ENCODE assay signal across 9 cellular contexts in the genomic region with DNA sequence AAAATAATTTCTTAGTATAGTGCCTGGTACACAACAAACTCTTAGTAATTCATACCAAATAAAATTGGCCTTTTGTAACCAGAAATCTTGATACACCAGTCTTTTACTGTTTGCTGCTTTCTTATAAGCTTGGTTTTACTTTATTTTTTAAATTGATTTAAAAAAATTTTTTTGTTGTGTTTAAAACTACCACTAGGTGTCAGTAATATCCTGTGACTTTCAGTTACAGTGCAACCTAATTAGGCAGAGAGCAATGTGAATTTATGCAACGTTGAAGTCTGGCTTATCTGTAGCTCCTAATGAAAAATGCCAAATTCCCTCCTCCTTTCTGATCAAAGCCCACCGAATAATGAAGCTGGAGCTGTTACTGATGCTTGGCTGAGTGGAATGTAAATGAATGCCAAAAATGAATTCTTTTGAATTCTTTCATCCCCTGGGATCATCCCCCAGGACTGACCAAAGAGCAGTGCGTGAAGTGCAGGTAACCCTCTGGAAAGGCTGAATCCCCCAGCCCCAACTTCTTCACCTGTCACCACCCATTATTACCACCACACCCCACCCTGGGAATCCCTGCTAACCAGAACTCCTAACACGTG. TPM values are rescaled to one million over a fixed set of nuclear protein-coding genes. Genes with fewer than 3 reads are reported as not detected.
DNase-seq lines count a peak whose midpoint lies in the region; ATAC-seq, FAIRE-seq and TF ChIP-seq lines count a peak whose summit lies in the region.
"Had no signal": no experiment of that assay in that cellular context is flagged by ENCODE, and none has a peak within 500 bp of the region (broad histone marks: within the 10 kb centered on the region; RNA-seq: fewer than 3 reads in every experiment).

No MANE protein-coding gene starts in this region.

- WGBS in K562 (ENCODE audit: insufficient coverage, low coverage, missing lambda C conversion rate): 51% methylated on average over 4 of the region's 4 CpGs
- 52% methylated on average over 4 of the region's 4 CpGs for WGBS in HepG2 (ENCODE audit: low lambda C conversion rate)

- no peak overlapping the region for H3K4me3 Mint-ChIP-seq in natural killer cell
- H3K4me3 Mint-ChIP-seq in natural killer cell treated with Interleukin-12 subunit alpha and Interleukin-12 subunit beta and Interleukin-15 and Interleukin-18, amount 100 ng/mL, for 72 hours: no peak overlapping the region
- no peak overlapping the region for H3K4me3 Mint-ChIP-seq in activated T-cell treated with anti-CD3 and anti-CD28 coated beads, Interleukin-2, amount 50 U/mL, for 24 hours
- H3K4me3 Mint-ChIP-seq: stimulated activated naive CD8-positive, alpha-beta T cell treated with anti-CD3 and anti-CD28 coated beads, Interleukin-15, Interleukin-2, amounts not matched to agents 100 ng/mL and 50 ng/mL, for 24 hours had no signal

- ATAC-seq in natural killer cell (no peak), K562 (no peak), HepG2 (no peak), GM18870 (IDR thresholded peaks at IDR 0.05; ENCODE audit: unreplicated experiment) (no peak)
- ATAC-seq in natural killer cell treated with Interleukin-12 subunit alpha and Interleukin-12 subunit beta and Interleukin-15 and Interleukin-18, amount 100 ng/mL, for 72 hours: no peak

- H4K20me1 ChIP-seq in K562 (replicated peaks; ENCODE audit: control insufficient read depth, insufficient read depth, low read length) (no peaks in the 10 kb centered on the region), HepG2 (ENCODE audit: insufficient read depth, low read length) (0 out of 2 replicates have a peak, but pooled peaks cover 4% of the 10 kb centered on the region)

- no peak overlapping the region for H3K9ac ChIP-seq in K562 (ENCODE audit: insufficient read depth in 1 of 2, low read depth in 2 of 2, low read length in 2 of 2)
- H3K9ac ChIP-seq in HepG2 (ENCODE audit: insufficient read depth, low read depth, low read length): no peak overlapping the region

- in situ Hi-C loops in K562 (cut with MboI) (loop anchor here (5.0 to 10.0 kb wide), 2 partner anchors 364 to 601 kb away; no protein-coding TSS in a partner anchor), HepG2 (cut with HindIII; ENCODE audit: extremely low pct_ligation_motif_present, low pct_unique_long_range_greater_than_20kb) (loop anchor here (5.0 to 10.0 kb wide), 3 partner anchors 291 to 364 kb away; no protein-coding TSS in a partner anchor)

- POLR2A ChIA-PET in K562 (lab: Yijun Ruan, JAX) (interaction anchor here (0.6 to 1.0 kb wide), 3 partner anchors 11 to 362 kb away, joined by 3 to 9 read pairs (median 7); no protein-coding TSS in a partner anchor), HepG2 (lab: Yijun Ruan, JAX) (interaction anchor here (1.2 kb wide), 1 partner anchor 362 kb away, joined by 8 read pairs; no protein-coding TSS in a partner anchor)

- H3K27me3 Mint-ChIP-seq in natural killer cell (ENCODE audit: low read depth in 2 of 2): no peaks in the 10 kb centered on the region
- H3K27me3 Mint-ChIP-seq in natural killer cell treated with Interleukin-12 subunit alpha and Interleukin-12 subunit beta and Interleukin-15 and Interleukin-18, amount 100 ng/mL, for 72 hours: no peaks in the 10 kb centered on the region
- H3K27me3 Mint-ChIP-seq in activated T-cell treated with anti-CD3 and anti-CD28 coated beads, Interleukin-2, amount 50 U/mL, for 24 hours: no peaks in the 10 kb centered on the region
- H3K27me3 Mint-ChIP-seq: stimulated activated naive CD8-positive, alpha-beta T cell treated with anti-CD3 and anti-CD28 coated beads, Interleukin-15, Interleukin-2, amounts not matched to agents 100 ng/mL and 50 ng/mL, for 24 hours had no signal

- H3K4me3 ChIP-seq in K562 (no peak overlapping the region), HepG2 (replicated peaks in 1 of 3; ENCODE audit: insufficient read depth in 1 of 3, low read depth in 2 of 3, low read length in 3 of 3) (no peak overlapping the region)

- no peak for TF ChIP-seq POLR2A in K562 (conservative IDR thresholded peaks at IDR 0.05)
- no peak for TF ChIP-seq POLR2A in HepG2 (IDR thresholded peaks at IDR 0.05; ENCODE audit: insufficient read depth in 1 of 2, low read depth in 2 of 2, low read length in 2 of 2)

- peaks cover 24 to 27% of the 10 kb centered on the region in 2 donors for H3K4me1 Mint-ChIP-seq in natural killer cell
- peaks cover 21 to 24% of the 10 kb centered on the region in 2 donors for H3K4me1 Mint-ChIP-seq in natural killer cell treated with Interleukin-12 subunit alpha and Interleukin-12 subunit beta and Interleukin-15 and Interleukin-18, amount 100 ng/mL, for 72 hours (ENCODE audit: low read depth in 2 of 2)
- H3K4me1 Mint-ChIP-seq in activated T-cell treated with anti-CD3 and anti-CD28 coated beads, Interleukin-2, amount 50 U/mL, for 24 hours (ENCODE audit: low read depth): peaks cover 33% of the 10 kb centered on the region

- H3K9me1 ChIP-seq in K562 (ENCODE audit: control insufficient read depth, insufficient read depth, low read length): no peaks in the 10 kb centered on the region

- H2AFZ ChIP-seq in K562 (ENCODE audit: low read depth, low read length) (no peak overlapping the region), HepG2 (ENCODE audit: low read length) (no peak overlapping the region)

- TF ChIP-seq RAD21 in K562 (CRISPR knock-in tag; conservative IDR thresholded peaks at IDR 0.05 in 1 of 2, IDR thresholded peaks at IDR 0.05 in 1 of 2) (peak; percentile 86), HepG2 (CRISPR knock-in tag; IDR thresholded peaks at IDR 0.05) (peak; percentile 72)

- peak; percentile 77 for TF ChIP-seq CTCF in natural killer cell (IDR thresholded peaks at IDR 0.05)
- TF ChIP-seq CTCF in K562 (IDR thresholded peaks at IDR 0.05 in 2 of 3, conservative IDR thresholded peaks at IDR 0.05 in 1 of 3; ENCODE audit: insufficient read depth in 2 of 3, low read depth in 1 of 3, low read length in 3 of 3): peak; percentile 29 to 81 (median 43); a peak in 4 of 6 replicates
- peak; percentile 75 for TF ChIP-seq CTCF in HepG2 (CRISPR knock-in tag; IDR thresholded peaks at IDR 0.05)

- CTCF ChIA-PET in K562 (lab: Yijun Ruan, JAX; ENCODE audit: low intra/inter-chr PET ratio) (interaction anchor here (0.6 to 1.7 kb wide), 6 partner anchors 268 to 605 kb away, joined by 3 to 7 read pairs (median 4); no protein-coding TSS in a partner anchor), HepG2 (lab: Yijun Ruan, JAX; ENCODE audit: low intra/inter-chr PET ratio, low total read pairs) (interaction anchor here (0.5 to 2.2 kb wide), 6 partner anchors 58 to 366 kb away, joined by 3 to 8 read pairs (median 4); no protein-coding TSS in a partner anchor)

- H3K27me3 ChIP-seq in K562 (ENCODE audit: control insufficient read depth in 2 of 2, insufficient read depth in 2 of 2, low read length in 2 of 2): no peaks in the 10 kb centered on the region
- no peaks in the 10 kb centered on the region; a peak in 1 of 5 replicates for H3K27me3 ChIP-seq in HepG2 (ENCODE audit: control insufficient read depth in 1 of 2, insufficient read depth in 2 of 2, low read length in 2 of 2)

- H3K4me2 ChIP-seq in K562 (ENCODE audit: insufficient read depth, low read length): no peak overlapping the region
- no peak overlapping the region for H3K4me2 ChIP-seq in HepG2 (ENCODE audit: low read depth, low read length)

- no peaks in the 10 kb centered on the region for H3K9me3 Mint-ChIP-seq in natural killer cell
- no peaks in the 10 kb centered on the region for H3K9me3 Mint-ChIP-seq in natural killer cell treated with Interleukin-12 subunit alpha and Interleukin-12 subunit beta and Interleukin-15 and Interleukin-18, amount 100 ng/mL, for 72 hours
- no peaks in the 10 kb centered on the region for H3K9me3 Mint-ChIP-seq in activated T-cell treated with anti-CD3 and anti-CD28 coated beads, Interleukin-2, amount 50 U/mL, for 24 hours
- H3K9me3 Mint-ChIP-seq: stimulated activated naive CD8-positive, alpha-beta T cell treated with anti-CD3 and anti-CD28 coated beads, Interleukin-15, Interleukin-2, amounts not matched to agents 100 ng/mL and 50 ng/mL, for 24 hours had no signal

- no TSS peak for BruUV-seq in K562 (replicated peaks; lab: Mats Ljungman, UMichigan)
- no TSS peak for BruUV-seq in HepG2 (replicated peaks; lab: Mats Ljungman, UMichigan)

- H3K4me1 ChIP-seq in K562 (replicated peaks in 1 of 2; ENCODE audit: control insufficient read depth in 2 of 2, insufficient read depth in 2 of 2, low read length in 2 of 2): peaks cover 0 to 8% of the 10 kb centered on the region in 2 experiments; a peak in 3 of 5 replicates
- peaks cover 19% of the 10 kb centered on the region for H3K4me1 ChIP-seq in HepG2 (ENCODE audit: insufficient read depth, low read length)

- intact Hi-C loops in natural killer cell (cut with micrococcal nuclease): loop anchor here (1.0 to 5.0 kb wide), 3 partner anchors 324 to 708 kb away; a partner anchor contains a TSS
- intact Hi-C loops in K562 (cut with micrococcal nuclease): loop anchor here (2.0 to 10.0 kb wide), 4 partner anchors 141 to 604 kb away; no protein-coding TSS in a partner anchor
- intact Hi-C loops in HepG2 (cut with micrococcal nuclease; ENCODE audit: unreplicated experiment): loop anchor here (1.0 to 10.0 kb wide), 6 partner anchors 211 to 604 kb away; no protein-coding TSS in a partner anchor

- FAIRE-seq in K562 (lab: Jason Lieb, UNC): peak; percentile 46
- peak; percentile 50 for FAIRE-seq in HepG2 (lab: Jason Lieb, UNC)

- peaks cover 32% of the 10 kb centered on the region; the same call in 2 of the 3 replicates for H3K36me3 ChIP-seq in K562 (ENCODE audit: control insufficient read depth, insufficient read depth, low read length)
- H3K36me3 ChIP-seq in HepG2 (replicated peaks in 1 of 2; ENCODE audit: control insufficient read depth in 1 of 2, insufficient read depth in 2 of 2, low read length in 2 of 2): peaks cover 8 to 20% of the 10 kb centered on the region in 2 experiments; a peak in 4 of 5 replicates

- TF ChIP-seq EP300 in K562 (IDR thresholded peaks at IDR 0.05; ENCODE audit: low read length) (no peak), HepG2 (IDR thresholded peaks at IDR 0.05; ENCODE audit: low read depth in 2 of 2, low read length in 2 of 2) (no peak), HepG2 (CRISPR knock-in tag; IDR thresholded peaks at IDR 0.05; ENCODE audit: borderline replicate concordance) (no peak)

- H3K79me2 ChIP-seq in K562 (ENCODE audit: control insufficient read depth, insufficient read depth, low read length): peaks cover 8% of the 10 kb centered on the region; the same call in 2 of the 3 replicates
- H3K79me2 ChIP-seq in HepG2 (ENCODE audit: insufficient read depth, low read length): no peaks in the 10 kb centered on the region

- DNase-seq in natural killer cell: no peak
- DNase-seq in natural killer cell treated with Interleukin-12 subunit alpha and Interleukin-12 subunit beta and Interleukin-15 and Interleukin-18, amount 100 ng/mL, for 72 hours (ENCODE audit: low spot score): no peak
- DNase-seq in NCI-H2171 treated with DMSO at 0.1 percent for 48 hours (lab: John Stamatoyannopoulos, UW): peak; percentile 71
- DNase-seq in K562 (ENCODE audit: extremely low read depth in 1 of 4, low spot score in 3 of 4): peak; percentile 35 to 46 (median 39)
- DNase-seq in HepG2 (ENCODE audit: low spot score): peak; percentile 62
- DNase-seq in NCI-H1048 (lab: John Stamatoyannopoulos, UW): no peak
- no peak for DNase-seq in activated T-cell treated with anti-CD3 and anti-CD28 coated beads, Interleukin-2, amount 50 U/mL, for 24 hours

- H3K9me3 ChIP-seq in K562 (replicated peaks; ENCODE audit: control insufficient read depth, insufficient read depth, low read depth, low read length) (no peaks in the 10 kb centered on the region), HepG2 (ENCODE audit: low read length) (no peaks in the 10 kb centered on the region)

- peaks cover 8% of the 10 kb centered on the region for H3K36me3 Mint-ChIP-seq in natural killer cell
- peaks cover 14% of the 10 kb centered on the region for H3K36me3 Mint-ChIP-seq in natural killer cell treated with Interleukin-12 subunit alpha and Interleukin-12 subunit beta and Interleukin-15 and Interleukin-18, amount 100 ng/mL, for 72 hours
- H3K36me3 Mint-ChIP-seq in activated T-cell treated with anti-CD3 and anti-CD28 coated beads, Interleukin-2, amount 50 U/mL, for 24 hours (ENCODE audit: low read depth): peaks cover 54% of the 10 kb centered on the region

- H3K27ac ChIP-seq in K562 (ENCODE audit: extremely low read depth, low read depth, low read length) (no peak overlapping the region), HepG2 (ENCODE audit: extremely low read length, insufficient read depth, low read length) (no peak overlapping the region)

- peak overlapping the region in 1 of 2 donors; percentile 38 for H3K27ac Mint-ChIP-seq in natural killer cell
- H3K27ac Mint-ChIP-seq in natural killer cell treated with Interleukin-12 subunit alpha and Interleukin-12 subunit beta and Interleukin-15 and Interleukin-18, amount 100 ng/mL, for 72 hours: peak overlapping the region in 1 of 2 donors; percentile 45
- H3K27ac Mint-ChIP-seq in activated T-cell treated with anti-CD3 and anti-CD28 coated beads, Interleukin-2, amount 50 U/mL, for 24 hours: no peak overlapping the region
- H3K27ac Mint-ChIP-seq: stimulated activated naive CD8-positive, alpha-beta T cell treated with anti-CD3 and anti-CD28 coated beads, Interleukin-15, Interleukin-2, amounts not matched to agents 100 ng/mL and 50 ng/mL, for 24 hours had no signal

RNA-seq across cellular contexts. Expression of a gene that starts 3.8 kb away (rescaled TPM):
- total RNA-seq in natural killer cell (10 to 100 TPM in 1 of 3 donors, 1 to 10 TPM in 2; 7.3 to 11.9 (median 7.5) TPM), K562 (2014; rRNA removed) (3.7 and 4.3 TPM in 2 replicates), K562 (2014; rRNA removed; fragmentation: Illumina TruSeq; extraction: Trizol) (6.0 and 8.8 TPM in 2 replicates), K562 (2015; rRNA removed; fragmentation: Illumina TruSeq; extraction: Trizol) (5.1 and 7.4 TPM in 2 replicates), K562 (2021) (7.3 and 10.5 TPM in 2 replicates), HepG2 (2016; rRNA removed; fragmentation: Illumina TruSeq; extraction: Trizol) (15.2 and 27.9 TPM in 2 replicates)
- 10 to 100 TPM; 13.1 to 22.6 TPM for total RNA-seq in natural killer cell treated with Interleukin-12 subunit alpha and Interleukin-12 subunit beta and Interleukin-15 and Interleukin-18, amount 100 ng/mL, for 72 hours
- total RNA-seq in K562 (2011; cell fraction: chromatin; rRNA removed; ENCODE audit: low replicate concordance): 5.6 and 18.6 TPM in 2 replicates
- total RNA-seq in K562 (2011; cell fraction: nucleolus; rRNA removed): 3.7 and 4.6 TPM in 2 replicates
- 6.3 and 7.7 TPM in 2 replicates for total RNA-seq in K562 (2011; cell fraction: nucleoplasm; rRNA removed)
- polyA plus RNA-seq in K562 (2011; rRNA removed) (5.9 and 7.0 TPM in 2 replicates), K562 (2014; fragmentation: Illumina TruSeq; extraction: Trizol) (3.4 and 5.0 TPM in 2 replicates), K562 (2014; fragmentation: Nextera tagmentation; extraction: Ambion mirVana) (1 to 10 TPM; 4.4 to 7.7 TPM), K562 (2014; rRNA removed) (2.7 and 4.9 TPM in 2 replicates), HepG2 (2011; rRNA removed) (5.4 and 5.7 TPM in 2 replicates)
- 1.9 and 2.4 TPM in 2 replicates for polyA plus RNA-seq in K562 (2011; cell fraction: cytosol; rRNA removed)
- polyA plus RNA-seq in K562 (2011; cell fraction: nucleus; rRNA removed): 3.2 and 3.8 TPM in 2 replicates
- 3.1 and 4.7 TPM in 2 replicates for polyA plus RNA-seq in K562 (2012)
- 11.1 and 12.4 TPM in 2 replicates for polyA minus RNA-seq in K562 (2011; rRNA and poly(A)+ RNA removed)
- 5.2 and 5.6 TPM in 2 replicates for polyA minus RNA-seq in K562 (2011; cell fraction: cytosol; rRNA and poly(A)+ RNA removed)
- 2.7 and 5.0 TPM in 2 replicates for polyA minus RNA-seq in K562 (2011; cell fraction: nucleus; rRNA and poly(A)+ RNA removed)
- 15.7 and 17.8 TPM in 2 replicates for total RNA-seq in HepG2 (2016; cell fraction: cytosol; rRNA removed; fragmentation: Illumina TruSeq; extraction: Trizol; ENCODE audit: low read depth)
- total RNA-seq in HepG2 (2016; cell fraction: insoluble cytoplasmic fraction; rRNA removed; fragmentation: Illumina TruSeq; extraction: Trizol): 15.2 and 33.1 TPM in 2 replicates
- total RNA-seq in HepG2 (2016; cell fraction: membrane; rRNA removed; fragmentation: Illumina TruSeq; extraction: Trizol): 5.6 and 5.8 TPM in 2 replicates
- 13.3 and 14.1 TPM in 2 replicates for total RNA-seq in HepG2 (2016; cell fraction: nucleus; rRNA removed; fragmentation: Illumina TruSeq; extraction: Trizol)
- 1.7 and 2.7 TPM in 2 replicates for polyA plus RNA-seq in HepG2 (2011; cell fraction: cytosol; rRNA removed)
- polyA plus RNA-seq in HepG2 (2011; cell fraction: nucleus; rRNA removed): 3.0 and 4.3 TPM in 2 replicates
- polyA plus RNA-seq in HepG2 (2012): 6.4 and 8.2 TPM in 2 replicates
- polyA plus RNA-seq in HepG2 (2016; cell fraction: cytosol; fragmentation: Illumina TruSeq; extraction: Trizol; ENCODE audit: low read depth): 0.23 and 0.35 TPM in 2 replicates
- polyA plus RNA-seq in HepG2 (2016; cell fraction: insoluble cytoplasmic fraction; fragmentation: Illumina TruSeq; extraction: Trizol; ENCODE audit: low read depth): 8.7 and 9.8 TPM in 2 replicates
- 0.58 and 0.98 TPM in 2 replicates for polyA plus RNA-seq in HepG2 (2016; cell fraction: membrane; fragmentation: Illumina TruSeq; extraction: Trizol; ENCODE audit: low read depth)
- polyA plus RNA-seq in HepG2 (2016; cell fraction: nucleus; fragmentation: Illumina TruSeq; extraction: Trizol; ENCODE audit: insufficient read depth, low read depth): 8.7 and 13.2 TPM in 2 replicates
- polyA minus RNA-seq in HepG2 (2011; rRNA and poly(A)+ RNA removed; ENCODE audit: low replicate concordance): 26.2 and 26.7 TPM in 2 replicates
- polyA minus RNA-seq in HepG2 (2011; cell fraction: cytosol; rRNA and poly(A)+ RNA removed): 19.2 and 21.1 TPM in 2 replicates
- 15.1 and 21.3 TPM in 2 replicates for polyA minus RNA-seq in HepG2 (2011; cell fraction: nucleus; rRNA and poly(A)+ RNA removed)

Comparison
In these comparisons a context has a peak if more than half of its experiments do, and no peak if none do; other contexts are left out.
1. DNase-seq: peak in NCI-H2171 treated with DMSO at 0.1 percent for 48 hours (single experiment), K562 (4 of 4) and HepG2 (single experiment); none in natural killer cell (single experiment), natural killer cell treated with Interleukin-12 subunit alpha and Interleukin-12 subunit beta and Interleukin-15 and Interleukin-18, amount 100 ng/mL, for 72 hours (single experiment), NCI-H1048 (single experiment) and activated T-cell treated with anti-CD3 and anti-CD28 coated beads, Interleukin-2, amount 50 U/mL, for 24 hours (single experiment).
2. Peak in every context shown above with its lines, with median percentiles within 50 percentile points of each other: CTCF ChIP-seq.